In genomic region chr1:111739222-111739983, GRCh38 we compare ENCODE assay signal across 1 cellular context.
TF ChIP-seq lines count a peak whose summit lies in the region.

Gene INKA2 (minus strand): TSS chr1:111739395. CDS start chr1:111739242, 153 bp downstream.

TF ChIP-seq in HepG2, 621 proteins besides CTCF, POLR2A, EP300 and RAD21 (continued from another document and continues in another):
- TF ChIP-seq HBP1 (CRISPR knock-in tag; IDR thresholded peaks at IDR 0.05; ENCODE audit: low read depth): 0 out of 2 replicates have a peak, but pooled peaks have one; percentile 49
- peak; percentile 66; the same call in 1 of the 2 replicates for TF ChIP-seq SMAD3 (CRISPR knock-in tag; IDR thresholded peaks at IDR 0.05)
- peak; percentile 65 for TF ChIP-seq HIC2 (CRISPR knock-in tag; IDR thresholded peaks at IDR 0.05; ENCODE audit: low read depth)
- TF ChIP-seq ZMAT3 (CRISPR knock-in tag; conservative IDR thresholded peaks at IDR 0.05): peak; percentile 67
- no peak; the same call in 1 of the 2 replicates for TF ChIP-seq ZNF251 (CRISPR knock-in tag; IDR thresholded peaks at IDR 0.05)
- TF ChIP-seq MTERF4 (CRISPR knock-in tag; IDR thresholded peaks at IDR 0.05): no peak
- 0 out of 2 replicates have a peak, but pooled peaks have one; percentile 41 for TF ChIP-seq E2F5 (CRISPR knock-in tag; conservative IDR thresholded peaks at IDR 0.05)
- peak; percentile 82 for TF ChIP-seq PITX1 (CRISPR knock-in tag; IDR thresholded peaks at IDR 0.05)
- no peak for TF ChIP-seq SP140L (CRISPR knock-in tag; IDR thresholded peaks at IDR 0.05; ENCODE audit: borderline replicate concordance)
- no peak for TF ChIP-seq ZNF850 (CRISPR knock-in tag; conservative IDR thresholded peaks at IDR 0.05)
- TF ChIP-seq GATAD2A (CRISPR knock-in tag; IDR thresholded peaks at IDR 0.05): no peak
- no peak for TF ChIP-seq SRSF1 (optimal IDR thresholded peaks at IDR 0.05; ENCODE audit: low read depth, low read length)
- TF ChIP-seq ETS1 (CRISPR knock-in tag; IDR thresholded peaks at IDR 0.05): no peak
- no peak for TF ChIP-seq ZNF883 (CRISPR knock-in tag; IDR thresholded peaks at IDR 0.05; ENCODE audit: not compliant biosample characterization)
- no peak for TF ChIP-seq ZBTB40 (IDR thresholded peaks at IDR 0.05)
- peak; percentile 69; the same call in 1 of the 2 replicates for TF ChIP-seq ZBTB40 (CRISPR knock-in tag; IDR thresholded peaks at IDR 0.05)
- TF ChIP-seq KLF13 (CRISPR knock-in tag; IDR thresholded peaks at IDR 0.05): no peak
- TF ChIP-seq TOPORS (CRISPR knock-in tag; IDR thresholded peaks at IDR 0.05): peak; percentile 41; the same call in 1 of the 2 replicates
- no peak for TF ChIP-seq RFX3 (CRISPR knock-in tag; IDR thresholded peaks at IDR 0.05)
- peak; percentile 87 for TF ChIP-seq UBTF (CRISPR knock-in tag; IDR thresholded peaks at IDR 0.05)
- TF ChIP-seq ZNF513 (CRISPR knock-in tag; conservative IDR thresholded peaks at IDR 0.05): no peak; the same call in 1 of the 2 replicates
- peak; percentile 83 for TF ChIP-seq E2F1 (CRISPR knock-in tag; IDR thresholded peaks at IDR 0.05)
- no peak for TF ChIP-seq ZBTB49 (CRISPR knock-in tag; IDR thresholded peaks at IDR 0.05; ENCODE audit: borderline replicate concordance)
